10 cellular contexts compared by ENCODE assay signal in genomic region chr1:9121891-9122409, GRCh38. TPM values are rescaled to one million over a fixed set of nuclear protein-coding genes. Genes with fewer than 3 reads are reported as not detected.
DNase-seq lines count a peak whose midpoint lies in the region; ATAC-seq and TF ChIP-seq lines count a peak whose summit lies in the region.
"Had no signal": no experiment of that assay in that cellular context is flagged by ENCODE, and none has a peak within 500 bp of the region (broad histone marks: within the 10 kb centered on the region; RNA-seq: fewer than 3 reads in every experiment).

No MANE protein-coding gene starts in this region.

- H3K4me3 Mint-ChIP-seq in activated naive CD4-positive, alpha-beta T cell treated with anti-CD3 and anti-CD28 coated beads, Interleukin-2, amount 10 ng/mL, durations not matched to agents 7 days and 5 days = no peak overlapping the region
- H3K4me3 Mint-ChIP-seq in endothelial cell (ENCODE audit: unreplicated experiment) = no peak overlapping the region

- peak overlapping the region; percentile 70 for H3K27ac Mint-ChIP-seq in activated naive CD4-positive, alpha-beta T cell treated with anti-CD3 and anti-CD28 coated beads, Interleukin-2, amount 10 ng/mL, durations not matched to agents 7 days and 5 days
- no peak overlapping the region for H3K27ac Mint-ChIP-seq in endothelial cell (ENCODE audit: unreplicated experiment)

- H3K9me3 Mint-ChIP-seq in activated naive CD4-positive, alpha-beta T cell treated with anti-CD3 and anti-CD28 coated beads, Interleukin-2, amount 10 ng/mL, durations not matched to agents 7 days and 5 days = no peaks in the 10 kb centered on the region
- H3K9me3 Mint-ChIP-seq in endothelial cell (ENCODE audit: unreplicated experiment) = no peaks in the 10 kb centered on the region

- CTCF ChIA-PET in activated naive CD4-positive, alpha-beta T cell treated with anti-CD3 and anti-CD28 coated beads, Interleukin-2, amount 10 ng/mL, durations not matched to agents 7 days and 5 days (lab: Charles Lee) = interaction anchor here (0.8 to 2.8 kb wide), 3 partner anchors 10 to 117 kb away, joined by 4 to 15 read pairs (median 5); no protein-coding TSS in a partner anchor

- H3K27me3 Mint-ChIP-seq in activated naive CD4-positive, alpha-beta T cell treated with anti-CD3 and anti-CD28 coated beads, Interleukin-2, amount 10 ng/mL, durations not matched to agents 7 days and 5 days = peaks cover 29% of the 10 kb centered on the region
- H3K27me3 Mint-ChIP-seq in endothelial cell (ENCODE audit: unreplicated experiment) = no peaks in the 10 kb centered on the region

- peak; percentile 71 for DNase-seq in activated naive CD4-positive, alpha-beta T cell treated with anti-CD3 and anti-CD28 coated beads, Interleukin-2, amount 10 ng/mL, durations not matched to agents 7 days and 5 days
- DNase-seq in stimulated activated CD4-positive, alpha-beta T cell treated with anti-CD3 and anti-CD28 coated beads, Interleukin-4, amount 100 ng/mL, for 1 hour = peak; percentile 24
- DNase-seq in endothelial cell (ENCODE audit: low spot score) (no peak), dedifferentiated amniotic fluid mesenchymal stem cell (ENCODE audit: extremely low spot score) (no peak), NOMO-1 (lab: John Stamatoyannopoulos, UW; ENCODE audit: unreplicated experiment in 2 of 2) (no peak), NCI-H187 treated with DMSO at 0.1 percent for 48 hours (lab: John Stamatoyannopoulos, UW) (no peak)
- DNase-seq: pancreas, upper lobe of left lung had no signal

- ATAC-seq in GM19035 (IDR thresholded peaks at IDR 0.05; ENCODE audit: unreplicated experiment) (peak; percentile 78), HG03135 (IDR thresholded peaks at IDR 0.05; ENCODE audit: unreplicated experiment) (peak; percentile 52)
- ATAC-seq: pancreas had no signal

- peaks cover 34% of the 10 kb centered on the region for H3K4me1 Mint-ChIP-seq in activated naive CD4-positive, alpha-beta T cell treated with anti-CD3 and anti-CD28 coated beads, Interleukin-2, amount 10 ng/mL, durations not matched to agents 7 days and 5 days
- no peaks in the 10 kb centered on the region for H3K4me1 Mint-ChIP-seq in endothelial cell (ENCODE audit: unreplicated experiment)

- no peak for TF ChIP-seq CTCF in endothelial cell (IDR thresholded peaks at IDR 0.05; ENCODE audit: unreplicated experiment)

- H3K36me3 Mint-ChIP-seq in activated naive CD4-positive, alpha-beta T cell treated with anti-CD3 and anti-CD28 coated beads, Interleukin-2, amount 10 ng/mL, durations not matched to agents 7 days and 5 days = no peaks in the 10 kb centered on the region
- H3K36me3 Mint-ChIP-seq in endothelial cell (ENCODE audit: low read depth, unreplicated experiment) = no peaks in the 10 kb centered on the region

RNA-seq across cellular contexts. Expression of gene GPR157, which starts 7.0 kb away (rescaled TPM):
- total RNA-seq in endothelial cell (ENCODE audit: unreplicated experiment) = 2.8 TPM

RNA-seq across cellular contexts. Expression of gene SLC2A5, which starts 52.5 kb away (rescaled TPM):
- not detected for total RNA-seq in endothelial cell (ENCODE audit: unreplicated experiment)

Comparison
In these comparisons a context has a peak if more than half of its experiments do, and no peak if none do; other contexts are left out.
1. DNase-seq: peak in activated naive CD4-positive, alpha-beta T cell treated with anti-CD3 and anti-CD28 coated beads, Interleukin-2, amount 10 ng/mL, durations not matched to agents 7 days and 5 days (single experiment) and stimulated activated CD4-positive, alpha-beta T cell treated with anti-CD3 and anti-CD28 coated beads, Interleukin-4, amount 100 ng/mL, for 1 hour (single experiment); none in endothelial cell (single experiment), dedifferentiated amniotic fluid mesenchymal stem cell (single experiment), NOMO-1 (0 of 2) and NCI-H187 treated with DMSO at 0.1 percent for 48 hours (single experiment).